Comparison of ENCODE assay signal across 10 cellular contexts in genomic region chr6:31355540-31355988, GRCh38. TPM values are rescaled to one million over a fixed set of nuclear protein-coding genes. Genes with fewer than 3 reads are reported as not detected.
DNase-seq lines count a peak whose midpoint lies in the region; ATAC-seq, FAIRE-seq and TF ChIP-seq lines count a peak whose summit lies in the region.
"Had no signal": no experiment of that assay in that cellular context is flagged by ENCODE, and none has a peak within 500 bp of the region (broad histone marks: within the 10 kb centered on the region; RNA-seq: fewer than 3 reads in every experiment).

No MANE protein-coding gene starts in this region.

- H2BK12ac ChIP-seq in H1 (ENCODE audit: low read depth, low read length): no peak overlapping the region

- H3K79me2 ChIP-seq in OCI-LY7 (ENCODE audit: insufficient read depth, low read depth, low read length) (peaks cover 17% of the 10 kb centered on the region), H1 (ENCODE audit: control insufficient read depth in 1 of 2, insufficient read depth in 2 of 2, low read length in 2 of 2) (no peaks in the 10 kb centered on the region), osteoblast (ENCODE audit: insufficient read depth, low read length) (peaks cover 16% of the 10 kb centered on the region)

- TF ChIP-seq POLR2A in H1 (IDR thresholded peaks at IDR 0.05; ENCODE audit: control extremely low read depth in 1 of 2, low read depth in 2 of 2, low read length in 2 of 2): no peak

- POLR2A ChIA-PET in CD4-positive, alpha-beta T cell (lab: Charles Lee): interaction anchor here (0.7 to 5.2 kb wide), 6 partner anchors 11 to 217 kb away, joined by 4 to 41 read pairs (median 5); partner anchors contain the start of genes HLA-C and PSORS1C2
- POLR2A ChIA-PET in OCI-LY7 (lab: Charles Lee): no interaction called here
- POLR2A ChIA-PET in H1 (lab: Charles Lee; ENCODE audit: partially characterized antibody): no interaction called here

- peaks cover 68% of the 10 kb centered on the region for H3K4me1 ChIP-seq in OCI-LY7 (ENCODE audit: insufficient read depth, low read length, poor library complexity, severe bottlenecking)
- H3K4me1 ChIP-seq in H1 (replicated peaks in 1 of 4; ENCODE audit: control insufficient read depth in 3 of 4, insufficient read depth in 4 of 4, low read length in 3 of 4): no peaks in the 10 kb centered on the region
- peaks cover 8% of the 10 kb centered on the region for H3K4me1 ChIP-seq in osteoblast (ENCODE audit: insufficient read depth, low read length)

- H3K23ac ChIP-seq in H1 (ENCODE audit: insufficient read length): no peak overlapping the region

- H2AK5ac ChIP-seq in H1 (ENCODE audit: low read depth, low read length): no peak overlapping the region

- H4K5ac ChIP-seq in H1 (ENCODE audit: insufficient read length, low read depth, low read length): no peak overlapping the region

- peaks cover 5% of the 10 kb centered on the region for H3K27me3 Mint-ChIP-seq in CD4-positive, alpha-beta T cell

- 70% methylated on average over 7 of the region's 7 CpGs; no CpG with 5 or more reads in 1 of the 2 experiments for WGBS in H1 (ENCODE audit: extremely low coverage in 1 of 2, insufficient coverage in 1 of 2, insufficient read length in 1 of 2, insufficient replicate concordance in 2 of 2, low coverage in 1 of 2, low lambda C conversion rate in 2 of 2, missing lambda C conversion rate in 1 of 2), 2 experiments

- FAIRE-seq in H1 (lab: Jason Lieb, UNC) (no peak), HTR-8/SVneo (lab: Jason Lieb, UNC) (no peak)
- FAIRE-seq: frontal cortex had no signal

- H3K18ac ChIP-seq in H1 (ENCODE audit: extremely low read depth, low read length): no peak overlapping the region

- H3K23me2 ChIP-seq in H1 (ENCODE audit: low read depth, low read length): peaks cover 4% of the 10 kb centered on the region; the same call in 1 of the 2 replicates

- H3K36me3 ChIP-seq in OCI-LY7 (ENCODE audit: insufficient read depth, low read length) (peaks cover 39% of the 10 kb centered on the region), H1 (ENCODE audit: control insufficient read depth in 2 of 4, insufficient read depth in 4 of 4, low read length in 3 of 4) (peaks cover 0 to 10% (median 0%) of the 10 kb centered on the region in 4 experiments; a peak in 3 of 8 replicates), osteoblast (ENCODE audit: insufficient read depth, low read length) (peaks cover 21% of the 10 kb centered on the region)

- H2BK5ac ChIP-seq in H1 (ENCODE audit: low read depth, low read length): no peak overlapping the region

- H4K91ac ChIP-seq in H1 (replicated peaks; ENCODE audit: insufficient read length, low read length): no peak overlapping the region

- peak in 1 of 10 experiments; percentile 38 for DNase-seq in CD4-positive, alpha-beta T cell
- DNase-seq in OCI-LY7 (ENCODE audit: low spot score) (no peak), H1 (ENCODE audit: low read depth in 1 of 2, low spot score in 2 of 2) (no peak), osteoblast (ENCODE audit: insufficient read length, low spot score, missing footprints) (no peak), NCI-H524 treated with DMSO at 0.1 percent for 48 hours (lab: John Stamatoyannopoulos, UW) (no peak), DMS53 (lab: John Stamatoyannopoulos, UW) (no peak), HTR-8/SVneo (ENCODE audit: insufficient read length, low spot score) (no peak)
- DNase-seq: NCI-H2081 had no signal

- H3K9me2 ChIP-seq in OCI-LY7 (ENCODE audit: insufficient read depth, low read length): no peaks in the 10 kb centered on the region

- no peak for TF ChIP-seq CTCF in CD4-positive, alpha-beta T cell (IDR thresholded peaks at IDR 0.05)
- no peak for TF ChIP-seq CTCF in OCI-LY7 (conservative IDR thresholded peaks at IDR 0.05; ENCODE audit: low read length)
- TF ChIP-seq CTCF in H1 (IDR thresholded peaks at IDR 0.05; ENCODE audit: control extremely low read depth in 1 of 3, insufficient read depth in 1 of 3, low read depth in 1 of 3, low read length in 3 of 3): no peak
- TF ChIP-seq CTCF in osteoblast (IDR thresholded peaks at IDR 0.05; ENCODE audit: extremely low read depth, low read depth, low read length): no peak

- peak overlapping the region; percentile 95 for H3K4me3 ChIP-seq in OCI-LY7 (ENCODE audit: low read depth, low read length, poor library complexity, severe bottlenecking)
- peak overlapping the region; percentile 4 to 77 (median 26); a peak in 4 of 8 replicates for H3K4me3 ChIP-seq in H1 (ENCODE audit: extremely low read depth in 1 of 4, insufficient read depth in 2 of 4, low read depth in 3 of 4, low read length in 4 of 4)
- peak overlapping the region; percentile 81 for H3K4me3 ChIP-seq in osteoblast (ENCODE audit: insufficient read depth, low read length)

- no peak for ATAC-seq in CD4-positive, alpha-beta T cell (ENCODE audit: poor library complexity)
- ATAC-seq in GM18861 (IDR thresholded peaks at IDR 0.05; ENCODE audit: unreplicated experiment): no peak

- H4K20me1 ChIP-seq in OCI-LY7 (ENCODE audit: insufficient read depth, low read length) (no peaks in the 10 kb centered on the region; the same call in 1 of the 2 replicates), H1 (replicated peaks in 1 of 2; ENCODE audit: control insufficient read depth in 1 of 2, insufficient read depth in 2 of 2, low read length in 2 of 2) (peaks cover 0 to 2% of the 10 kb centered on the region in 2 experiments), osteoblast (ENCODE audit: insufficient read depth, low read length) (peaks cover 18% of the 10 kb centered on the region)

- no peak overlapping the region for H3K4ac ChIP-seq in H1 (replicated peaks; ENCODE audit: insufficient read length, low read depth, low read length)

- no peak overlapping the region for H4K8ac ChIP-seq in H1 (ENCODE audit: extremely low read depth, insufficient read depth, low read length)

- no peaks in the 10 kb centered on the region for H3K9me3 ChIP-seq in CD4-positive, alpha-beta T cell (ENCODE audit: control insufficient read depth, low read length)
- H3K9me3 ChIP-seq in OCI-LY7 (ENCODE audit: low read length): no peaks in the 10 kb centered on the region
- H3K9me3 ChIP-seq in H1 (ENCODE audit: insufficient read depth in 2 of 2, low read depth in 1 of 2, low read length in 1 of 2): no peaks in the 10 kb centered on the region
- no peaks in the 10 kb centered on the region for H3K9me3 ChIP-seq in osteoblast (ENCODE audit: low read depth, low read length)

- no peak overlapping the region for H3K56ac ChIP-seq in H1 (replicated peaks; ENCODE audit: insufficient read length, low read depth, low read length)

- BruUV-seq in OCI-LY7 (replicated peaks; lab: Mats Ljungman, UMichigan): no TSS peak

- no peaks in the 10 kb centered on the region for H3K9me3 Mint-ChIP-seq in CD4-positive, alpha-beta T cell

- H3K4me3 Mint-ChIP-seq in CD4-positive, alpha-beta T cell: peak overlapping the region; percentile 68

- no peak for TF ChIP-seq EP300 in H1 (IDR thresholded peaks at IDR 0.05; ENCODE audit: borderline replicate concordance in 1 of 2, low read depth in 2 of 2, low read length in 2 of 2)

- H3K4me2 ChIP-seq in OCI-LY7 (ENCODE audit: low read length): peak overlapping the region; percentile 82
- peak overlapping the region; percentile 69 to 90; a peak in 1 of 4 replicates for H3K4me2 ChIP-seq in H1 (ENCODE audit: insufficient read depth in 1 of 2, low read depth in 2 of 2, low read length in 2 of 2)
- peak overlapping the region; percentile 73 for H3K4me2 ChIP-seq in osteoblast (ENCODE audit: insufficient read depth, low read length)

- no peak overlapping the region for H2BK120ac ChIP-seq in H1 (replicated peaks; ENCODE audit: low read depth, low read length)

- peak overlapping the region; percentile 60 for H3K27ac ChIP-seq in CD4-positive, alpha-beta T cell (ENCODE audit: low read depth, low read length)
- H3K27ac ChIP-seq in OCI-LY7 (ENCODE audit: low read depth, low read length, poor library complexity, severe bottlenecking) (peak overlapping the region; percentile 3), H1 (ENCODE audit: low read depth, low read length) (no peak overlapping the region), osteoblast (ENCODE audit: low read depth, low read length) (no peak overlapping the region)

- no peaks in the 10 kb centered on the region for H3K79me1 ChIP-seq in H1 (ENCODE audit: low read depth, low read length)

- H3K36me3 Mint-ChIP-seq in CD4-positive, alpha-beta T cell (ENCODE audit: low read depth): peaks cover 68% of the 10 kb centered on the region

- H3K4me1 Mint-ChIP-seq in CD4-positive, alpha-beta T cell (ENCODE audit: low read depth): peaks cover 85% of the 10 kb centered on the region

- H2BK20ac ChIP-seq in H1 (ENCODE audit: low read length): no peak overlapping the region

- CTCF ChIA-PET in CD4-positive, alpha-beta T cell (lab: Charles Lee): interaction anchor here (1.3 kb wide), 1 partner anchor 11 kb away, joined by 4 read pairs; no protein-coding TSS in a partner anchor
- CTCF ChIA-PET in OCI-LY7 (lab: Charles Lee; ENCODE audit: unreplicated experiment): interaction anchor here (0.6 kb wide), 1 partner anchor 691 kb away, joined by 5 read pairs; no protein-coding TSS in a partner anchor
- CTCF ChIA-PET in H1 (lab: Charles Lee; ENCODE audit: partially characterized antibody): interaction anchor here (0.7 to 1.7 kb wide), 2 partner anchors 11 to 15 kb away, joined by 3 to 4 read pairs; no protein-coding TSS in a partner anchor

- H3K9ac ChIP-seq in H1 (replicated peaks in 1 of 4; ENCODE audit: extremely low read depth in 1 of 4, low read depth in 3 of 4, low read length in 3 of 4): no peak overlapping the region

- no peak for TF ChIP-seq RAD21 in H1 (IDR thresholded peaks at IDR 0.05 in 1 of 2, conservative IDR thresholded peaks at IDR 0.05 in 1 of 2; ENCODE audit: low read depth in 2 of 2, low read length in 2 of 2)

- peak overlapping the region; percentile 100 for H3K27ac Mint-ChIP-seq in CD4-positive, alpha-beta T cell

- no peak overlapping the region for H2AFZ ChIP-seq in OCI-LY7 (ENCODE audit: low read length)
- H2AFZ ChIP-seq in H1 (ENCODE audit: low read length): no peak overlapping the region
- no peak overlapping the region for H2AFZ ChIP-seq in osteoblast (ENCODE audit: low read length)

- H2BK15ac ChIP-seq in H1 (ENCODE audit: low read length): no peak overlapping the region

- H3K14ac ChIP-seq in H1 (ENCODE audit: insufficient read length): no peak overlapping the region

- H3K27me3 ChIP-seq in CD4-positive, alpha-beta T cell (ENCODE audit: control insufficient read depth, insufficient read depth, low read length): no peaks in the 10 kb centered on the region
- H3K27me3 ChIP-seq in H1 (replicated peaks in 1 of 4; ENCODE audit: control insufficient read depth in 3 of 4, extremely low read depth in 1 of 4, insufficient read depth in 3 of 4, low read length in 3 of 4) (peaks cover 3 to 25% (median 15%) of the 10 kb centered on the region in 4 experiments), osteoblast (ENCODE audit: insufficient read depth, low read length) (peaks cover 33% of the 10 kb centered on the region)

- intact Hi-C loops in CD4-positive, alpha-beta T cell (cut with DNase I, micrococcal nuclease): no loop called here
- intact Hi-C loops in OCI-LY7 (cut with micrococcal nuclease; ENCODE audit: unreplicated experiment): no loop called here

RNA-seq across cellular contexts. Expression of gene HLA-B, which starts 1.4 kb away (rescaled TPM):
- total RNA-seq in CD4-positive, alpha-beta T cell: 1,000 to 10,000 TPM; 6,758 to 7,013 TPM
- 223 and 258 TPM in 2 replicates for total RNA-seq in OCI-LY7 (2014; rRNA removed; shearing (Covaris generic))
- total RNA-seq in OCI-LY7 (2022) (238 and 309 TPM in 2 replicates), osteoblast (455 and 510 TPM in 2 replicates)
- 129 and 154 TPM in 2 replicates for total RNA-seq in H1 (2021; fragmentation: NEBNext Ultra II Directional; extraction: Animal tissue kit (Norgen Biotek cat#: 25700))
- polyA plus RNA-seq in H1 (2011; rRNA removed): 231 and 233 TPM in 2 replicates
- polyA plus RNA-seq in H1 (2011; cell fraction: cytosol; rRNA removed): 264 TPM
- 473 TPM for polyA plus RNA-seq in H1 (2011; cell fraction: nucleus; rRNA removed)
- polyA plus RNA-seq in H1 (2012, experiment 1 of 2): 191 to 332 TPM (median 243 TPM) in 4 replicates
- 170 TPM for polyA plus RNA-seq in H1 (2012, experiment 2 of 2)
- 144 TPM for polyA plus RNA-seq in H1 (2013, experiment 1 of 2)
- 158 TPM for polyA plus RNA-seq in H1 (2013, experiment 2 of 2)
- 183 and 191 TPM in 2 replicates for polyA minus RNA-seq in H1 (2011; rRNA and poly(A)+ RNA removed)
- 145 TPM for polyA minus RNA-seq in H1 (2011; cell fraction: cytosol; rRNA and poly(A)+ RNA removed)
- polyA minus RNA-seq in H1 (2011; cell fraction: nucleus; rRNA and poly(A)+ RNA removed): 91.7 TPM

RNA-seq across cellular contexts. Expression of gene MICA, which starts 47.8 kb away (rescaled TPM):
- total RNA-seq in CD4-positive, alpha-beta T cell: 10 to 100 TPM; 10.6 to 14.0 TPM
- total RNA-seq in OCI-LY7 (2014; rRNA removed; shearing (Covaris generic)): 11.9 and 15.3 TPM in 2 replicates
- total RNA-seq in OCI-LY7 (2022) (8.3 and 9.9 TPM in 2 replicates), osteoblast (31.1 and 40.1 TPM in 2 replicates)
- 11.3 and 12.5 TPM in 2 replicates for total RNA-seq in H1 (2021; fragmentation: NEBNext Ultra II Directional; extraction: Animal tissue kit (Norgen Biotek cat#: 25700))
- polyA plus RNA-seq in H1 (2011; rRNA removed): 16.3 and 17.0 TPM in 2 replicates
- polyA plus RNA-seq in H1 (2011; cell fraction: cytosol; rRNA removed): 17.9 TPM
- 32.5 TPM for polyA plus RNA-seq in H1 (2011; cell fraction: nucleus; rRNA removed)
- polyA plus RNA-seq in H1 (2012, experiment 1 of 2): 15.7 to 19.2 TPM (median 17.3 TPM) in 4 replicates
- polyA plus RNA-seq in H1 (2012, experiment 2 of 2): 15.6 TPM
- polyA plus RNA-seq in H1 (2013, experiment 1 of 2): 20.9 TPM
- 23.1 TPM for polyA plus RNA-seq in H1 (2013, experiment 2 of 2)
- 19.7 and 23.1 TPM in 2 replicates for polyA minus RNA-seq in H1 (2011; rRNA and poly(A)+ RNA removed)
- 12.0 TPM for polyA minus RNA-seq in H1 (2011; cell fraction: cytosol; rRNA and poly(A)+ RNA removed)
- 18.4 TPM for polyA minus RNA-seq in H1 (2011; cell fraction: nucleus; rRNA and poly(A)+ RNA removed)

Comparison
In these comparisons a context has a peak if more than half of its experiments do, and no peak if none do; other contexts are left out.
1. H3K27ac ChIP-seq: peak in CD4-positive, alpha-beta T cell (single experiment) and OCI-LY7 (single experiment); none in H1 (single experiment) and osteoblast (single experiment).
2. H3K4me3 ChIP-seq: peak in every context shown above with its lines; median percentile 95 in OCI-LY7; 81 in osteoblast; 26 in H1.
3. RNA of gene HLA-B, which starts 1.4 kb away (total RNA-seq): 6,758 to 7,013 TPM in CD4-positive, alpha-beta T cell; 455 to 510 TPM in osteoblast, 223 to 309 TPM in OCI-LY7 and 129 to 154 TPM in H1; every median in the first group is over 10 times any median in the second.
4. Peak in every context shown above with its lines, with median percentiles within 50 percentile points of each other: H3K4me2 ChIP-seq.